8 cellular contexts compared by ENCODE assay signal in the genomic region with DNA sequence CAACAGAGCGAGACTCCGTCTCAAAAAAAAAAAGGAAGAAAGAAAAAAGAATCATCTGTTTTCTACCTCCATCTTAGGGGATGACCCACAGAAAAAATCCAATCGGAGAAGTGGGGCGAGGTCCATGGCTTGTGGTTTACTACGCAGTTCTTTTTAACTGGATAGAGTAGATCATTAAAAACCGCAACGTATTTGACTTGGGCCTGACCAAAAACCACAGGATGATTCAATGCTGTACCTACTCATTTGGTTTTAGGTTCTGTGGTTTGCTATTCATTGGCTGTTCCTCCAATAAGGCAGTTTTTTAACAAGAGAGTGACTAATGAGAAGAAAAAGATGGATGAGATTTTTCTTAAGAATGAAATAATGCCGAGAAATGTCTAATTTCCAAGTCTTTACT.
A peak's percentile ranks its signal among the peaks of the same experiment; 100 is the strongest.
DNase-seq lines count a peak whose midpoint lies in the region; ATAC-seq, FAIRE-seq and TF ChIP-seq lines count a peak whose summit lies in the region.

No MANE protein-coding gene starts in this region.

- H3K79me1 ChIP-seq in mesendoderm (ENCODE audit: low read length), result no peaks in the 10 kb centered on the region

- no peak overlapping the region for H4K5ac ChIP-seq in mesendoderm (ENCODE audit: low read length)

- DNase-seq in HK-2 (ENCODE audit: unreplicated experiment), result peak; percentile 43
- DNase-seq in bronchial epithelial cell (ENCODE audit: low read depth), result peak; percentile 32
- DNase-seq in mesendoderm, result no peak
- no peak for DNase-seq in left lobe of liver (ENCODE audit: low spot score)
- no peak for DNase-seq in effector CD8-positive, alpha-beta T cell (lab: John Stamatoyannopoulos, UW)
- no peak for DNase-seq in activated CD4-positive, CD25-positive, alpha-beta regulatory T cell treated with anti-CD3 and anti-CD28 coated beads, Interleukin-2, amount 50 U/mL, for 72 hours

- no CpG with 5 or more reads among the region's 8 CpGs for WGBS in mesendoderm (ENCODE audit: extremely low coverage, insufficient coverage, low lambda C conversion rate)

- no peak for TF ChIP-seq CTCF in bronchial epithelial cell (IDR thresholded peaks at IDR 0.05; ENCODE audit: insufficient read depth, low read length, severe bottlenecking)

- no peak overlapping the region for H4K8ac ChIP-seq in mesendoderm (ENCODE audit: low read depth, low read length)

- no peak for FAIRE-seq in bronchial epithelial cell (lab: Jason Lieb, UNC)

- H2BK120ac ChIP-seq in mesendoderm (ENCODE audit: low read depth, low read length), result no peak overlapping the region

- H3K4ac ChIP-seq in mesendoderm (ENCODE audit: low read depth, low read length), result no peak overlapping the region

- H3K27ac ChIP-seq in mesendoderm (ENCODE audit: low read depth, low read length), result no peak overlapping the region

- H3K23ac ChIP-seq in mesendoderm (ENCODE audit: low read length), result no peak overlapping the region

- H3K36me3 ChIP-seq in bronchial epithelial cell (ENCODE audit: control insufficient read depth, insufficient read depth, low read length), result no peaks in the 10 kb centered on the region
- H3K36me3 ChIP-seq in mesendoderm (ENCODE audit: control insufficient read depth, insufficient read depth, low read length), result no peaks in the 10 kb centered on the region

- H3K4me1 ChIP-seq in mesendoderm (ENCODE audit: control insufficient read depth, low read depth, low read length), result no peaks in the 10 kb centered on the region

- no peak overlapping the region for H3K4me3 ChIP-seq in bronchial epithelial cell (ENCODE audit: low read depth, low read length)
- H3K4me3 ChIP-seq in mesendoderm (ENCODE audit: low read length), result no peak overlapping the region

- H3K9ac ChIP-seq in mesendoderm (ENCODE audit: low read length), result no peak overlapping the region

- H3K79me2 ChIP-seq in mesendoderm (ENCODE audit: control insufficient read depth, insufficient read depth, low read length), result no peaks in the 10 kb centered on the region

- H2AK5ac ChIP-seq in mesendoderm (ENCODE audit: low read length), result no peak overlapping the region

- no peak overlapping the region for H3K56ac ChIP-seq in mesendoderm (ENCODE audit: low read length)

- H3K18ac ChIP-seq in mesendoderm (ENCODE audit: low read length), result no peak overlapping the region

- ATAC-seq in GM18498 (IDR thresholded peaks at IDR 0.05; ENCODE audit: unreplicated experiment) (peak; percentile 72), GM21528 (IDR thresholded peaks at IDR 0.05; ENCODE audit: low FRiP score, unreplicated experiment) (peak; percentile 90), left lobe of liver (no peak)

- H2BK15ac ChIP-seq in mesendoderm (replicated peaks; ENCODE audit: low read depth), result no peak overlapping the region

- no peak overlapping the region for H2BK5ac ChIP-seq in mesendoderm (ENCODE audit: low read length)

- H3K27me3 ChIP-seq in bronchial epithelial cell (ENCODE audit: control insufficient read depth, insufficient read depth, low read length) (no peaks in the 10 kb centered on the region), mesendoderm (ENCODE audit: insufficient read depth, low read length, poor library complexity) (no peaks in the 10 kb centered on the region)

- H3K4me2 ChIP-seq in mesendoderm (ENCODE audit: low read length), result no peak overlapping the region

Comparison
In these comparisons a context has a peak if more than half of its experiments do, and no peak if none do; other contexts are left out.
1. DNase-seq: peak in HK-2 (single experiment) and bronchial epithelial cell (single experiment); none in mesendoderm (single experiment), left lobe of liver (single experiment), effector CD8-positive, alpha-beta T cell (single experiment) and activated CD4-positive, CD25-positive, alpha-beta regulatory T cell treated with anti-CD3 and anti-CD28 coated beads, Interleukin-2, amount 50 U/mL, for 72 hours (single experiment).